7 cellular contexts compared by ENCODE assay signal in genomic region chr6:159693894-159694545, GRCh38. TPM values are rescaled to one million over a fixed set of nuclear protein-coding genes. Genes with fewer than 3 reads are reported as not detected.
DNase-seq lines count a peak whose midpoint lies in the region; ATAC-seq, FAIRE-seq and TF ChIP-seq lines count a peak whose summit lies in the region.

No MANE protein-coding gene starts in this region.

- peaks cover 5% of the 10 kb centered on the region for H3K36me3 ChIP-seq in HUES48 (ENCODE audit: control insufficient read depth, insufficient read depth, low read length)
- H3K36me3 ChIP-seq in HepG2 (replicated peaks in 1 of 2; ENCODE audit: control insufficient read depth in 1 of 2, insufficient read depth in 2 of 2, low read length in 2 of 2), result peaks cover 1 to 5% of the 10 kb centered on the region in 2 experiments; a peak in 4 of 5 replicates
- H3K36me3 ChIP-seq in stomach, result peaks cover 0 to 23% (median 10%) of the 10 kb centered on the region in 4 donors

- TSS peak; percentile 87 for BruUV-seq in HepG2 (replicated peaks; lab: Mats Ljungman, UMichigan)

- no peak overlapping the region for H2AFZ ChIP-seq in HepG2 (ENCODE audit: low read length)

- peak overlapping the region; percentile 90 for H3K27ac ChIP-seq in HUES48 (ENCODE audit: low read depth, low read length)
- peak overlapping the region; percentile 94 for H3K27ac ChIP-seq in HepG2 (ENCODE audit: extremely low read length, insufficient read depth, low read length)
- peak overlapping the region; percentile 95 to 99 (median 97) for H3K27ac ChIP-seq in stomach

- H3K9ac ChIP-seq in HUES48 (ENCODE audit: low read depth, low read length) (peak overlapping the region; percentile 92), HepG2 (ENCODE audit: insufficient read depth, low read depth, low read length) (peak overlapping the region; percentile 92)

- FAIRE-seq in GM18507 (lab: Jason Lieb, UNC), result peak; percentile 41
- FAIRE-seq in HepG2 (lab: Jason Lieb, UNC), result no peak

- ATAC-seq in T-helper 17 cell (peak; percentile 44), HepG2 (peak; percentile 14), GM18909 (IDR thresholded peaks at IDR 0.05; ENCODE audit: poor library complexity, unreplicated experiment) (no peak)

- peaks cover 2% of the 10 kb centered on the region for H3K36me3 Mint-ChIP-seq in T-helper 17 cell (ENCODE audit: low read depth)

- no peak for TF ChIP-seq RAD21 in HepG2 (CRISPR knock-in tag; IDR thresholded peaks at IDR 0.05)

- 2% methylated on average over 14 of the region's 14 CpGs for WGBS in HepG2 (ENCODE audit: low lambda C conversion rate)
- WGBS in stomach, 5 donors, result 8 to 20% (median 14%) methylated on average over 14 of the region's 14 CpGs

- H4K20me1 ChIP-seq in HepG2 (ENCODE audit: insufficient read depth, low read length), result peaks cover 10% of the 10 kb centered on the region

- POLR2A ChIA-PET in HepG2 (lab: Yijun Ruan, JAX), result interaction anchor here (0.8 to 5.9 kb wide), 16 partner anchors 8 to 286 kb away, joined by 3 to 144 read pairs (median 7); partner anchors contain the start of genes ACAT2, MRPL18, TCP1 and WTAP

- H3K27me3 Mint-ChIP-seq in T-helper 17 cell, result no peaks in the 10 kb centered on the region

- peak in 1 of 2 experiments; percentile 71; a peak in 1 of 4 replicates for TF ChIP-seq EP300 in HepG2 (IDR thresholded peaks at IDR 0.05; ENCODE audit: low read depth in 2 of 2, low read length in 2 of 2)
- peak; percentile 55; the same call in 1 of the 2 replicates for TF ChIP-seq EP300 in HepG2 (CRISPR knock-in tag; IDR thresholded peaks at IDR 0.05; ENCODE audit: borderline replicate concordance)
- TF ChIP-seq EP300 in stomach (IDR thresholded peaks at IDR 0.05), result no peak

- no peak for TF ChIP-seq CTCF in HepG2 (CRISPR knock-in tag; IDR thresholded peaks at IDR 0.05)
- no peak for TF ChIP-seq CTCF in stomach (IDR thresholded peaks at IDR 0.05)

- CTCF ChIA-PET in HepG2 (lab: Yijun Ruan, JAX; ENCODE audit: low intra/inter-chr PET ratio, low total read pairs), result no interaction called here

- in situ Hi-C loops in HepG2 (cut with HindIII; ENCODE audit: extremely low pct_ligation_motif_present, low pct_unique_long_range_greater_than_20kb), result loop anchor here (5.0 to 10.0 kb wide), 4 partner anchors 33 to 281 kb away; partner anchors contain the start of genes ACAT2, MRPL18 and WTAP

- H3K27me3 ChIP-seq in HUES48 (ENCODE audit: control insufficient read depth, insufficient read depth, low read length) (no peaks in the 10 kb centered on the region), HepG2 (ENCODE audit: control insufficient read depth in 1 of 2, insufficient read depth in 2 of 2, low read length in 2 of 2) (no peaks in the 10 kb centered on the region; a peak in 1 of 5 replicates), stomach (no peaks in the 10 kb centered on the region)

- TF ChIP-seq POLR2A in HepG2 (IDR thresholded peaks at IDR 0.05; ENCODE audit: insufficient read depth in 1 of 2, low read depth in 2 of 2, low read length in 2 of 2) (peak in 1 of 2 experiments; percentile 60; a peak in 2 of 4 replicates), stomach (IDR thresholded peaks at IDR 0.05) (no peak)

- intact Hi-C loops in HepG2 (cut with micrococcal nuclease; ENCODE audit: unreplicated experiment), result loop anchor here (1.0 to 2.0 kb wide), 3 partner anchors 33 to 159 kb away; partner anchors contain the start of gene WTAP
- intact Hi-C loops in stomach (cut with DNase I; ENCODE audit: low total_unique reads), result loop anchor here (10.0 kb wide), 1 partner anchor 101 kb away; the partner anchor contains the start of gene MRPL18

- peak overlapping the region; percentile 91 for H3K4me3 Mint-ChIP-seq in T-helper 17 cell

- H3K4me3 ChIP-seq in HUES48 (ENCODE audit: low read depth, low read length) (peak overlapping the region; percentile 69), HepG2 (replicated peaks in 1 of 3; ENCODE audit: insufficient read depth in 1 of 3, low read depth in 2 of 3, low read length in 3 of 3) (peak overlapping the region; percentile 64 to 97 (median 90)), stomach (peak overlapping the region; percentile 78 to 98 (median 93))

- DNase-seq in GM18507 (ENCODE audit: extremely low spot score, insufficient read length, low read depth), result no peak
- peak; percentile 14 to 30 (median 28) for DNase-seq in T-helper 17 cell
- DNase-seq in dedifferentiated amniotic fluid mesenchymal stem cell (ENCODE audit: extremely low spot score), result peak; percentile 5
- DNase-seq in HepG2 (ENCODE audit: low spot score), result peak; percentile 73
- DNase-seq in stomach, result peak; percentile 52

- peaks cover 40% of the 10 kb centered on the region for H3K79me2 ChIP-seq in HepG2 (ENCODE audit: insufficient read depth, low read length)

- peaks cover 27% of the 10 kb centered on the region for H3K4me1 Mint-ChIP-seq in T-helper 17 cell

- H3K9me3 ChIP-seq in HUES48 (ENCODE audit: control insufficient read depth, insufficient read depth, low read length), result no peaks in the 10 kb centered on the region
- H3K9me3 ChIP-seq in T-helper 17 cell (ENCODE audit: control insufficient read depth, low read length, poor library complexity, severe bottlenecking), result no peaks in the 10 kb centered on the region
- no peaks in the 10 kb centered on the region for H3K9me3 ChIP-seq in HepG2 (ENCODE audit: low read length)
- no peaks in the 10 kb centered on the region for H3K9me3 ChIP-seq in stomach

- peak overlapping the region; percentile 96 for H3K27ac Mint-ChIP-seq in T-helper 17 cell

- H3K4me2 ChIP-seq in HepG2 (ENCODE audit: low read depth, low read length), result peak overlapping the region; percentile 98

- H3K4me1 ChIP-seq in HUES48 (ENCODE audit: control insufficient read depth, insufficient read depth, low read length), result peaks cover 18% of the 10 kb centered on the region
- H3K4me1 ChIP-seq in HepG2 (ENCODE audit: insufficient read depth, low read length), result peaks cover 52% of the 10 kb centered on the region
- H3K4me1 ChIP-seq in stomach, result peaks cover 24 to 48% (median 39%) of the 10 kb centered on the region in 4 donors

TF ChIP-seq in HepG2, 621 proteins besides CTCF, POLR2A, EP300 and RAD21 (continues in another document):
- no peak for TF ChIP-seq ZNF33A (CRISPR knock-in tag; IDR thresholded peaks at IDR 0.05; ENCODE audit: borderline replicate concordance)
- TF ChIP-seq SRSF4 (IDR thresholded peaks at IDR 0.05; ENCODE audit: low read depth, low read length, poor library complexity, severe bottlenecking), result no peak
- TF ChIP-seq PAWR (CRISPR knock-in tag; IDR thresholded peaks at IDR 0.05; ENCODE audit: borderline replicate concordance), result no peak

RNA-seq across cellular contexts. Expression of gene SOD2, which starts 1.0 kb away (rescaled TPM):
- total RNA-seq in T-helper 17 cell (100 to 1,000 TPM; 200 to 292 TPM), HepG2 (2016; rRNA removed; fragmentation: Illumina TruSeq; extraction: Trizol) (304 and 480 TPM in 2 replicates), stomach (100 to 1,000 TPM in 4 of 5 donors, 10 to 100 TPM in 1; 27.2 to 187 (median 147) TPM)
- total RNA-seq in HepG2 (2016; cell fraction: cytosol; rRNA removed; fragmentation: Illumina TruSeq; extraction: Trizol; ENCODE audit: low read depth), result 45.4 and 49.6 TPM in 2 replicates
- 318 and 477 TPM in 2 replicates for total RNA-seq in HepG2 (2016; cell fraction: insoluble cytoplasmic fraction; rRNA removed; fragmentation: Illumina TruSeq; extraction: Trizol)
- 107 and 113 TPM in 2 replicates for total RNA-seq in HepG2 (2016; cell fraction: membrane; rRNA removed; fragmentation: Illumina TruSeq; extraction: Trizol)
- 139 and 147 TPM in 2 replicates for total RNA-seq in HepG2 (2016; cell fraction: nucleus; rRNA removed; fragmentation: Illumina TruSeq; extraction: Trizol)
- polyA plus RNA-seq in HepG2 (2011; rRNA removed) (309 and 347 TPM in 2 replicates), stomach (100 to 1,000 TPM; 219 to 404 (median 260) TPM)
- polyA plus RNA-seq in HepG2 (2011; cell fraction: cytosol; rRNA removed), result 344 and 402 TPM in 2 replicates
- polyA plus RNA-seq in HepG2 (2011; cell fraction: nucleus; rRNA removed), result 137 and 170 TPM in 2 replicates
- 224 and 410 TPM in 2 replicates for polyA plus RNA-seq in HepG2 (2012)
- polyA plus RNA-seq in HepG2 (2016; cell fraction: cytosol; fragmentation: Illumina TruSeq; extraction: Trizol; ENCODE audit: low read depth), result 49.9 and 50.9 TPM in 2 replicates
- polyA plus RNA-seq in HepG2 (2016; cell fraction: insoluble cytoplasmic fraction; fragmentation: Illumina TruSeq; extraction: Trizol; ENCODE audit: low read depth), result 348 and 371 TPM in 2 replicates
- polyA plus RNA-seq in HepG2 (2016; cell fraction: membrane; fragmentation: Illumina TruSeq; extraction: Trizol; ENCODE audit: low read depth), result 68.6 and 72.0 TPM in 2 replicates
- polyA plus RNA-seq in HepG2 (2016; cell fraction: nucleus; fragmentation: Illumina TruSeq; extraction: Trizol; ENCODE audit: insufficient read depth, low read depth), result 136 and 146 TPM in 2 replicates
- polyA minus RNA-seq in HepG2 (2011; rRNA and poly(A)+ RNA removed; ENCODE audit: low replicate concordance), result 155 and 334 TPM in 2 replicates
- 233 and 325 TPM in 2 replicates for polyA minus RNA-seq in HepG2 (2011; cell fraction: cytosol; rRNA and poly(A)+ RNA removed)
- polyA minus RNA-seq in HepG2 (2011; cell fraction: nucleus; rRNA and poly(A)+ RNA removed), result 105 and 146 TPM in 2 replicates

RNA-seq across cellular contexts. Expression of gene WTAP, which starts 33.3 kb away (rescaled TPM):
- total RNA-seq in T-helper 17 cell (100 to 1,000 TPM; 159 to 160 TPM), HepG2 (2016; rRNA removed; fragmentation: Illumina TruSeq; extraction: Trizol) (167 and 203 TPM in 2 replicates), stomach (100 to 1,000 TPM in 1 of 5 donors, 10 to 100 TPM in 4; 35.0 to 125 (median 82.6) TPM)
- 67.7 and 76.4 TPM in 2 replicates for total RNA-seq in HepG2 (2016; cell fraction: cytosol; rRNA removed; fragmentation: Illumina TruSeq; extraction: Trizol; ENCODE audit: low read depth)
- 167 and 194 TPM in 2 replicates for total RNA-seq in HepG2 (2016; cell fraction: insoluble cytoplasmic fraction; rRNA removed; fragmentation: Illumina TruSeq; extraction: Trizol)
- 157 and 172 TPM in 2 replicates for total RNA-seq in HepG2 (2016; cell fraction: membrane; rRNA removed; fragmentation: Illumina TruSeq; extraction: Trizol)
- 123 and 137 TPM in 2 replicates for total RNA-seq in HepG2 (2016; cell fraction: nucleus; rRNA removed; fragmentation: Illumina TruSeq; extraction: Trizol)
- polyA plus RNA-seq in HepG2 (2011; rRNA removed) (29.4 and 31.6 TPM in 2 replicates), stomach (10 to 100 TPM; 54.1 to 78.1 (median 58.3) TPM)
- polyA plus RNA-seq in HepG2 (2011; cell fraction: cytosol; rRNA removed), result 14.5 and 23.5 TPM in 2 replicates
- 34.9 and 43.6 TPM in 2 replicates for polyA plus RNA-seq in HepG2 (2011; cell fraction: nucleus; rRNA removed)
- 82.9 and 92.4 TPM in 2 replicates for polyA plus RNA-seq in HepG2 (2012)
- 82.6 and 108 TPM in 2 replicates for polyA plus RNA-seq in HepG2 (2016; cell fraction: cytosol; fragmentation: Illumina TruSeq; extraction: Trizol; ENCODE audit: low read depth)
- polyA plus RNA-seq in HepG2 (2016; cell fraction: insoluble cytoplasmic fraction; fragmentation: Illumina TruSeq; extraction: Trizol; ENCODE audit: low read depth), result 194 and 196 TPM in 2 replicates
- polyA plus RNA-seq in HepG2 (2016; cell fraction: membrane; fragmentation: Illumina TruSeq; extraction: Trizol; ENCODE audit: low read depth), result 129 and 154 TPM in 2 replicates
- 169 and 179 TPM in 2 replicates for polyA plus RNA-seq in HepG2 (2016; cell fraction: nucleus; fragmentation: Illumina TruSeq; extraction: Trizol; ENCODE audit: insufficient read depth, low read depth)
- polyA minus RNA-seq in HepG2 (2011; rRNA and poly(A)+ RNA removed; ENCODE audit: low replicate concordance), result 21.5 and 32.6 TPM in 2 replicates
- polyA minus RNA-seq in HepG2 (2011; cell fraction: cytosol; rRNA and poly(A)+ RNA removed), result 22.7 and 30.4 TPM in 2 replicates
- polyA minus RNA-seq in HepG2 (2011; cell fraction: nucleus; rRNA and poly(A)+ RNA removed), result 131 and 155 TPM in 2 replicates
